10 cellular contexts compared by ENCODE assay signal in the genomic region with DNA sequence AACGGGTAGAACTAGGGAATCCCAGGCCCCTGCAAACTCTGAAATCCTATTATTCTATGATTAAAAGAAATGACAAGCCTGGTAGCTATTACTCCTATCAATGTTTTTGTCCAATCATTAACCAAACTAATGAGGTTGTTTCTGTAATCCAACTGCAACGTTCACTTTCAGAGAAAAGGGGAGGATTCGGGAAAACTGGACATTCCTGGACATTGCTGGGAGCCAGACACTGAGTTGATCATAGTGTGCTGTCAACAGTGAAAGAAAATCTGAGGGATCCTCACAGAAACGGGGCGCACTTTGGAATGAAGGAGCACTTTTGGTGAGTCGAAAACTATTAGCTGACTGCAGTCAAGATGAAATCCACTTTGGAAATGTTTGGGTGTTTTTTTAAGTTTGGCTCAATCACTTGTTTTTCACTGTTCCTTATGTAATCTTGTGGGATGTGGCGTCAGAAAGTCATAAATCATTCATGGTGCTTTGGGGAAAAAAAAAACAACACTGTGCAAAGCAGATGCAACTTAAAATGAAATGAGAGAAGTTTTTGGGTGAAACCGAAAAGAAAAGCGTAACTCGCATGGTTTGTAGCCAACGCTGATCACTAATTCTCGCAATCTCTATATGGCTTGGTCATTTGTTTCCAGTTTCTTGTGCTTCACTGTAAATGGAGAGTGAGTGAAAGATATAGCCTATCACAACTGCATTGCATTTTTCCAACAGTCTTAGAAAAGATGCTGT. TPM values are rescaled to one million over a fixed set of nuclear protein-coding genes. Genes with fewer than 3 reads are reported as not detected.
DNase-seq lines count a peak whose midpoint lies in the region; ATAC-seq, FAIRE-seq and TF ChIP-seq lines count a peak whose summit lies in the region.
"Had no signal": no experiment of that assay in that cellular context is flagged by ENCODE, and none has a peak within 500 bp of the region (broad histone marks: within the 10 kb centered on the region; RNA-seq: fewer than 3 reads in every experiment).

No MANE protein-coding gene starts in this region.

- H3K9me3 ChIP-seq in CD4-positive, alpha-beta memory T cell (ENCODE audit: control insufficient read depth in 1 of 2, low read length in 2 of 2): no peaks in the 10 kb centered on the region

- H3K36me3 ChIP-seq in CD4-positive, alpha-beta memory T cell (ENCODE audit: insufficient read depth, low read length): no peaks in the 10 kb centered on the region

- no peaks in the 10 kb centered on the region for H3K9me3 Mint-ChIP-seq in CD4-positive, alpha-beta memory T cell
- H3K9me3 Mint-ChIP-seq: T-helper 1 cell treated with Interleukin-12 subunit alpha and Interleukin-12 subunit beta and Interleukin-4 antibody, amounts not matched to agents 30 μg/mL and 1 μg/mL, for 36 hours had no signal

- no peak overlapping the region for H3K27ac ChIP-seq in CD4-positive, alpha-beta memory T cell (ENCODE audit: low read depth, low read length)

- no peaks in the 10 kb centered on the region for H3K4me1 ChIP-seq in CD4-positive, alpha-beta memory T cell (ENCODE audit: insufficient read depth, low read length)

- intact Hi-C loops in CD4-positive, alpha-beta memory T cell (cut with micrococcal nuclease): no loop called here

- DNase-seq in GM12864 (ENCODE audit: low read depth): peak; percentile 15
- peak; percentile 27 for DNase-seq in iris pigment epithelial cell (ENCODE audit: low read depth)
- no peak for DNase-seq in NCI-H146 treated with DMSO at 0.1 percent for 48 hours (lab: John Stamatoyannopoulos, UW; ENCODE audit: unreplicated experiment)
- no peak for DNase-seq in urothelium cell line (ENCODE audit: low spot score)
- no peak for DNase-seq in activated naive CD4-positive, alpha-beta T cell treated with anti-CD3 and anti-CD28 coated beads, Interleukin-2, amount 50 U/mL, for 16 hours
- DNase-seq in CD4-positive, alpha-beta memory T cell: no peak

- no peak for TF ChIP-seq CTCF in GM12864 (IDR thresholded peaks at IDR 0.05; ENCODE audit: low read depth, low read length, missing control alignments)

- peak; percentile 92 for ATAC-seq in GM21447 (IDR thresholded peaks at IDR 0.05; ENCODE audit: unreplicated experiment)
- peak; percentile 74 for ATAC-seq in HG03469 (IDR thresholded peaks at IDR 0.05; ENCODE audit: unreplicated experiment)

- no peak overlapping the region for H3K27ac Mint-ChIP-seq in CD4-positive, alpha-beta memory T cell
- H3K27ac Mint-ChIP-seq: T-helper 1 cell treated with Interleukin-12 subunit alpha and Interleukin-12 subunit beta and Interleukin-4 antibody, amounts not matched to agents 30 μg/mL and 1 μg/mL, for 36 hours had no signal

- CTCF ChIA-PET in CD4-positive, alpha-beta memory T cell (lab: Charles Lee; ENCODE audit: partially characterized antibody): no interaction called here

- H3K4me3 Mint-ChIP-seq in CD4-positive, alpha-beta memory T cell: no peak overlapping the region
- H3K4me3 Mint-ChIP-seq: T-helper 1 cell treated with Interleukin-12 subunit alpha and Interleukin-12 subunit beta and Interleukin-4 antibody, amounts not matched to agents 30 μg/mL and 1 μg/mL, for 36 hours had no signal

- POLR2A ChIA-PET in CD4-positive, alpha-beta memory T cell (lab: Charles Lee; ENCODE audit: partially characterized antibody): no interaction called here

- FAIRE-seq in urothelium cell line (lab: Jason Lieb, UNC): no peak
- FAIRE-seq: bronchial epithelial cell had no signal

- no peaks in the 10 kb centered on the region for H3K27me3 ChIP-seq in CD4-positive, alpha-beta memory T cell (ENCODE audit: insufficient read depth, low read length)

- peaks cover 12 to 23% of the 10 kb centered on the region in 2 donors for H3K27me3 Mint-ChIP-seq in CD4-positive, alpha-beta memory T cell

- H3K4me3 ChIP-seq in GM12864 (ENCODE audit: low read depth, low read length): no peak overlapping the region
- no peak overlapping the region for H3K4me3 ChIP-seq in CD4-positive, alpha-beta memory T cell (ENCODE audit: low read length in 2 of 2)

- H3K4me1 Mint-ChIP-seq in CD4-positive, alpha-beta memory T cell: no peaks in the 10 kb centered on the region

- H3K36me3 Mint-ChIP-seq in CD4-positive, alpha-beta memory T cell: no peaks in the 10 kb centered on the region

RNA-seq across cellular contexts. Expression of a gene that starts 51.2 kb away (rescaled TPM):
- not detected for total RNA-seq in CD4-positive, alpha-beta memory T cell
- polyA plus RNA-seq in CD4-positive, alpha-beta memory T cell: not detected

Comparison
In these comparisons a context has a peak if more than half of its experiments do, and no peak if none do; other contexts are left out.
1. DNase-seq: peak in GM12864 (single experiment) and iris pigment epithelial cell (single experiment); none in NCI-H146 treated with DMSO at 0.1 percent for 48 hours (single experiment), urothelium cell line (single experiment), activated naive CD4-positive, alpha-beta T cell treated with anti-CD3 and anti-CD28 coated beads, Interleukin-2, amount 50 U/mL, for 16 hours (single experiment) and CD4-positive, alpha-beta memory T cell (0 of 5).